Comparison of ENCODE assay signal across 8 cellular contexts in genomic region chr17:20851630-20852540, GRCh38.
DNase-seq lines count a peak whose midpoint lies in the region; ATAC-seq and TF ChIP-seq lines count a peak whose summit lies in the region.
"Not testable (repeated sequence)": the region's sequence is repeated elsewhere in the genome, so short reads cannot be mapped to it uniquely, and the experiment has no call there.

No MANE protein-coding gene starts in this region.

- intact Hi-C loops in left ventricle myocardium inferior (cut with micrococcal nuclease), result not testable (repeated sequence)

- peak overlapping the region in 1 of 3 donors; percentile 62 for H3K9ac ChIP-seq in skeletal muscle tissue (ENCODE audit: low read depth in 1 of 3, low read length in 3 of 3)

- H3K9me3 Mint-ChIP-seq in activated CD4-positive, alpha-beta memory T cell treated with anti-CD3 and anti-CD28 coated beads, Interleukin-2, amount 10 ng/mL, durations not matched to agents 7 days and 5 days; naive B cell: not testable (repeated sequence)

- DNase-seq in NCI-H524 (lab: John Stamatoyannopoulos, UW), result peak; percentile 40 to 60
- DNase-seq in activated CD4-positive, alpha-beta memory T cell treated with anti-CD3 and anti-CD28 coated beads, Interleukin-2, amount 10 ng/mL, durations not matched to agents 7 days and 5 days; left ventricle myocardium inferior; naive B cell: not testable (repeated sequence)
- DNase-seq in cardiac fibroblast (ENCODE audit: low read depth in 2 of 2), result peak; percentile 2 to 20

- peak overlapping the region; percentile 43 for H3K4me3 Mint-ChIP-seq in activated CD4-positive, alpha-beta memory T cell treated with anti-CD3 and anti-CD28 coated beads, Interleukin-2, amount 10 ng/mL, durations not matched to agents 7 days and 5 days
- peak overlapping the region in 7 of 8 donors; percentile 57 to 87 (median 77) for H3K4me3 Mint-ChIP-seq in naive B cell

- peaks cover 14% of the 10 kb centered on the region for H3K4me1 Mint-ChIP-seq in activated CD4-positive, alpha-beta memory T cell treated with anti-CD3 and anti-CD28 coated beads, Interleukin-2, amount 10 ng/mL, durations not matched to agents 7 days and 5 days
- H3K4me1 Mint-ChIP-seq in naive B cell, result peaks cover 0 to 18% (median 10%) of the 10 kb centered on the region in 3 donors

- H3K27ac ChIP-seq in 22Rv1, result peak overlapping the region; percentile 27; the same call in 1 of the 2 replicates
- peak overlapping the region; percentile 59; the same call in 1 of the 2 replicates for H3K27ac ChIP-seq in HEK293 (ENCODE audit: extremely low read depth, low read depth, low read length)
- H3K27ac ChIP-seq in left ventricle myocardium inferior (replicated peaks); skeletal muscle tissue (ENCODE audit: low read depth, low read length): not testable (repeated sequence)

- CTCF ChIA-PET in HEK293 (lab: Yijun Ruan, JAX), result interaction anchor here (0.6 to 4.6 kb wide), 10 partner anchors 14 to 629 kb away, joined by 3 to 24 read pairs (median 4); no protein-coding TSS in a partner anchor
- CTCF ChIA-PET in activated CD4-positive, alpha-beta memory T cell treated with anti-CD3 and anti-CD28 coated beads, Interleukin-2, amount 10 ng/mL, durations not matched to agents 7 days and 5 days (lab: Charles Lee), result interaction anchor here (0.5 kb wide), 1 partner anchor 49 kb away, joined by 3 read pairs; no protein-coding TSS in a partner anchor

- H3K27ac Mint-ChIP-seq in activated CD4-positive, alpha-beta memory T cell treated with anti-CD3 and anti-CD28 coated beads, Interleukin-2, amount 10 ng/mL, durations not matched to agents 7 days and 5 days; naive B cell: not testable (repeated sequence)

- not testable (repeated sequence) for H3K36me3 Mint-ChIP-seq in activated CD4-positive, alpha-beta memory T cell treated with anti-CD3 and anti-CD28 coated beads, Interleukin-2, amount 10 ng/mL, durations not matched to agents 7 days and 5 days (ENCODE audit: low read depth); naive B cell

- H3K36me3 ChIP-seq in HEK293 (ENCODE audit: control insufficient read depth in 2 of 2, insufficient read depth in 1 of 2, low read length in 2 of 2); left ventricle myocardium inferior; skeletal muscle tissue (ENCODE audit: control insufficient read depth in 3 of 3, insufficient read depth in 3 of 3, low read length in 3 of 3): not testable (repeated sequence)

- not testable (repeated sequence) for H3K27me3 ChIP-seq in left ventricle myocardium inferior (ENCODE audit: low read depth)
- H3K27me3 ChIP-seq in skeletal muscle tissue (ENCODE audit: control insufficient read depth in 3 of 3, insufficient read depth in 3 of 3, low read length in 3 of 3), result peaks cover 18 to 24% (median 20%) of the 10 kb centered on the region in 3 donors

- not testable (repeated sequence) for H3K9me3 ChIP-seq in HEK293 (ENCODE audit: control insufficient read depth, insufficient read depth, low read depth, low read length); left ventricle myocardium inferior (replicated peaks); skeletal muscle tissue (ENCODE audit: control insufficient read depth in 3 of 3, low read length in 3 of 3)

- H3K4me3 ChIP-seq in HEK293 (ENCODE audit: low read depth, low read length), result peak overlapping the region; percentile 38
- H3K4me3 ChIP-seq in cardiac fibroblast (replicated peaks in 1 of 2; ENCODE audit: low read depth in 2 of 2, low read length in 2 of 2), result peak overlapping the region; percentile 1 to 15
- peak overlapping the region; percentile 52 for H3K4me3 ChIP-seq in left ventricle myocardium inferior
- H3K4me3 ChIP-seq in skeletal muscle tissue (ENCODE audit: low read length in 3 of 3), result peak overlapping the region in 2 of 3 donors; percentile 54 to 73

- POLR2A ChIA-PET in HEK293 (lab: Yijun Ruan, JAX), result interaction anchor here (0.5 to 1.3 kb wide), 5 partner anchors 7 to 857 kb away, joined by 3 to 4 read pairs (median 4); no protein-coding TSS in a partner anchor
- POLR2A ChIA-PET in activated CD4-positive, alpha-beta memory T cell treated with anti-CD3 and anti-CD28 coated beads, Interleukin-2, amount 10 ng/mL, durations not matched to agents 7 days and 5 days (lab: Charles Lee), result not testable (repeated sequence)

- not testable (repeated sequence) for H3K4me1 ChIP-seq in HEK293 (ENCODE audit: control insufficient read depth, insufficient read depth, low read length)
- H3K4me1 ChIP-seq in left ventricle myocardium inferior, result peaks cover 13% of the 10 kb centered on the region
- peaks cover 6 to 12% (median 8%) of the 10 kb centered on the region in 3 donors for H3K4me1 ChIP-seq in skeletal muscle tissue (ENCODE audit: control insufficient read depth in 3 of 3, insufficient read depth in 3 of 3, low read length in 3 of 3)

- H3K27me3 Mint-ChIP-seq in activated CD4-positive, alpha-beta memory T cell treated with anti-CD3 and anti-CD28 coated beads, Interleukin-2, amount 10 ng/mL, durations not matched to agents 7 days and 5 days, result peaks cover 28% of the 10 kb centered on the region
- peaks cover 28 to 44% (median 31%) of the 10 kb centered on the region in 3 donors for H3K27me3 Mint-ChIP-seq in naive B cell

- TF ChIP-seq CTCF in 22Rv1 (IDR thresholded peaks at IDR 0.05); HEK293 (tag by site-specific recombination; IDR thresholded peaks at IDR 0.05); cardiac fibroblast (IDR thresholded peaks at IDR 0.05; ENCODE audit: low read depth, low read length); left ventricle myocardium inferior (IDR thresholded peaks at IDR 0.05; ENCODE audit: borderline replicate concordance): not testable (repeated sequence)

- not testable (repeated sequence) for ATAC-seq in naive B cell (ENCODE audit: low read depth in 2 of 2)

TF ChIP-seq in HEK293, 187 proteins besides CTCF, POLR2A, EP300 and RAD21 (continues in another document):
- TF ChIP-seq GLIS2 (tag by site-specific recombination; IDR thresholded peaks at IDR 0.05) (peak; percentile 68; the same call in 1 of the 2 replicates), ZBTB11 (tag by site-specific recombination; conservative IDR thresholded peaks at IDR 0.05; ENCODE audit: low read depth) (peak; percentile 34; the same call in 1 of the 2 replicates), ZFHX2 (tag by site-specific recombination; conservative IDR thresholded peaks at IDR 0.05) (peak; percentile 79), SP2 (tag by site-specific recombination; IDR thresholded peaks at IDR 0.05) (peak; percentile 20; the same call in 1 of the 2 replicates)
- TF ChIP-seq, protein P1, sequence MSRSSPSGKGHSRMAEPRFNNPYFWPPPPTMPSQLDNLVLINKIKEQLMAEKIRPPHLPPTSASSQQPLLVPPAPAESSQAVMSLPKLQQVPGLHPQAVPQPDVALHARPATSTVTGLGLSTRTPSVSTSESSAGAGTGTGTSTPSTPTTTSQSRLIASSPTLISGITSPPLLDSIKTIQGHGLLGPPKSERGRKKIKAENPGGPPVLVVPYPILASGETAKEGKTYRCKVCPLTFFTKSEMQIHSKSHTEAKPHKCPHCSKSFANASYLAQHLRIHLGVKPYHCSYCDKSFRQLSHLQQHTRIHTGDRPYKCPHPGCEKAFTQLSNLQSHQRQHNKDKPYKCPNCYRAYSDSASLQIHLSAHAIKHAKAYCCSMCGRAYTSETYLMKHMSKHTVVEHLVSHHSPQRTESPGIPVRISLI (tag by site-specific recombination; IDR thresholded peaks at IDR 0.05), result 0 out of 2 replicates have a peak, but pooled peaks have one; percentile 61

Comparison
In these comparisons a context has a peak if more than half of its experiments do, and no peak if none do; other contexts are left out.
1. H3K4me3 ChIP-seq: peak in every context shown above with its lines; median percentile 64 in skeletal muscle tissue; 52 in left ventricle myocardium inferior; 38 in HEK293; 8 in cardiac fibroblast.